Comparison of ENCODE assay signal across 10 cellular contexts in the genomic region with DNA sequence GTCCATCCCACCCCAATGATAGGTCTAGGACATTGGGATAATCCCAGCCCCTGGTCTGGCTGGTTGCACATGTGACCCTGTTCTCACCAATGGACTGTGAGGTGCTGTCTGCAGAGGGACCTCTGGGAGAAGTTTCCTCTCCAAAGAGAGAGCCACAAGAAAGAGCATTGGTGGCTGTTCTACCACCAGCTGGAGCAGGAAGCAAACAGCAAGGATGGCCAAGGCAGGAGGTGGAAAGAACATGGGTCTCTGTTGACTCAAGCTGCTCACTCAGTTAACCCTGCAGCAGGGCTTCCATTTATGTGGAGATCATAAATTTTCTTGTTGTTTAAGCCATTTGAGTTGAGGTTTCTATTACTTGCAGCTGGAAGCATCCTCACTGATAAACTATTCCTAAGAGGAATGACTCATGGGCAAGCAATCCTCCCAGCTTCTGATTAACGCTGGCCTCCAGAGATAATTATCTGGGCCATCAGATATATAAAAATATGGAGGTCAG. TPM values are rescaled to one million over a fixed set of nuclear protein-coding genes. Genes with fewer than 3 reads are reported as not detected.
DNase-seq lines count a peak whose midpoint lies in the region.
"Had no signal": no experiment of that assay in that cellular context is flagged by ENCODE, and none has a peak within 500 bp of the region (broad histone marks: within the 10 kb centered on the region; RNA-seq: fewer than 3 reads in every experiment).

No MANE protein-coding gene starts in this region.

- H3K9me3 Mint-ChIP-seq in immature natural killer cell, result no peaks in the 10 kb centered on the region
- no peaks in the 10 kb centered on the region for H3K9me3 Mint-ChIP-seq in activated CD4-positive, alpha-beta T cell treated with anti-CD3 and anti-CD28 coated beads, Interleukin-2, amount 10 ng/mL, durations not matched to agents 24 days and 14 days

- H3K36me3 Mint-ChIP-seq in immature natural killer cell, result peaks cover 0 to 5% (median 4%) of the 10 kb centered on the region in 3 donors
- peaks cover 2% of the 10 kb centered on the region for H3K36me3 Mint-ChIP-seq in activated CD4-positive, alpha-beta T cell treated with anti-CD3 and anti-CD28 coated beads, Interleukin-2, amount 10 ng/mL, durations not matched to agents 24 days and 14 days (ENCODE audit: low read depth)

- peak overlapping the region in 1 of 6 donors; percentile 45 for H3K27ac Mint-ChIP-seq in immature natural killer cell
- H3K27ac Mint-ChIP-seq in activated CD4-positive, alpha-beta T cell treated with anti-CD3 and anti-CD28 coated beads, Interleukin-2, amount 10 ng/mL, durations not matched to agents 24 days and 14 days, result no peak overlapping the region

- DNase-seq in AG08396 (ENCODE audit: low spot score) (peak; percentile 58), HT-29 (ENCODE audit: low spot score) (peak; percentile 73), amniotic stem cell (lab: John Stamatoyannopoulos, UW) (peak; percentile 46), kidney tubule cell (ENCODE audit: low spot score) (peak; percentile 90), immature natural killer cell (no peak)
- DNase-seq in activated CD4-positive, alpha-beta T cell treated with anti-CD3 and anti-CD28 coated beads, Interleukin-2, amount 10 ng/mL, durations not matched to agents 24 days and 14 days, result no peak
- no peak for DNase-seq in activated effector memory CD4-positive, alpha-beta T cell treated with anti-CD3 and anti-CD28 coated beads, Interleukin-2, amount 50 U/mL, for 16 hours
- no peak for DNase-seq in stimulated activated CD4-positive, alpha-beta T cell treated with anti-CD3 and anti-CD28 coated beads, Interleukin-15, amount 100 ng/mL, for 24 hours
- DNase-seq: activated T-cell treated with anti-CD3 and anti-CD28 coated beads, Interleukin-2, amount 50 U/mL, for 1 hour; effector CD4-positive, alpha-beta T cell had no signal

- no peaks in the 10 kb centered on the region for H3K27me3 Mint-ChIP-seq in immature natural killer cell (ENCODE audit: low read depth in 3 of 3)
- no peaks in the 10 kb centered on the region for H3K27me3 Mint-ChIP-seq in activated CD4-positive, alpha-beta T cell treated with anti-CD3 and anti-CD28 coated beads, Interleukin-2, amount 10 ng/mL, durations not matched to agents 24 days and 14 days

- intact Hi-C loops in activated CD4-positive, alpha-beta T cell treated with anti-CD3 and anti-CD28 coated beads, Interleukin-2, amount 10 ng/mL, durations not matched to agents 24 days and 14 days (cut with micrococcal nuclease), result loop anchor here (10.0 kb wide), 1 partner anchor 52 kb away; a partner anchor contains a TSS

- H3K4me1 Mint-ChIP-seq in immature natural killer cell, result peaks cover 0 to 7% of the 10 kb centered on the region in 2 donors
- H3K4me1 Mint-ChIP-seq in activated CD4-positive, alpha-beta T cell treated with anti-CD3 and anti-CD28 coated beads, Interleukin-2, amount 10 ng/mL, durations not matched to agents 24 days and 14 days, result peaks cover 6% of the 10 kb centered on the region

- no peak overlapping the region for H3K4me3 Mint-ChIP-seq in immature natural killer cell
- H3K4me3 Mint-ChIP-seq in activated CD4-positive, alpha-beta T cell treated with anti-CD3 and anti-CD28 coated beads, Interleukin-2, amount 10 ng/mL, durations not matched to agents 24 days and 14 days, result no peak overlapping the region

RNA-seq across cellular contexts. Expression of a gene that starts 52.5 kb away (rescaled TPM):
- 57.8 and 60.2 TPM in 2 replicates for total RNA-seq in HT-29 (2014; rRNA removed; shearing (Covaris generic))
- polyA plus RNA-seq in immature natural killer cell, result 100 to 1,000 TPM; 210 to 235 (median 233) TPM
- 154 and 166 TPM in 2 replicates for total RNA-seq in activated CD4-positive, alpha-beta T cell treated with anti-CD3 and anti-CD28 coated beads, Interleukin-2, amount 10 ng/mL, durations not matched to agents 24 days and 14 days

Comparison
In these comparisons a context has a peak if more than half of its experiments do, and no peak if none do; other contexts are left out.
1. DNase-seq: peak in AG08396 (single experiment), HT-29 (single experiment), amniotic stem cell (single experiment) and kidney tubule cell (single experiment); none in immature natural killer cell (0 of 3), activated CD4-positive, alpha-beta T cell treated with anti-CD3 and anti-CD28 coated beads, Interleukin-2, amount 10 ng/mL, durations not matched to agents 24 days and 14 days (single experiment), activated effector memory CD4-positive, alpha-beta T cell treated with anti-CD3 and anti-CD28 coated beads, Interleukin-2, amount 50 U/mL, for 16 hours (single experiment) and stimulated activated CD4-positive, alpha-beta T cell treated with anti-CD3 and anti-CD28 coated beads, Interleukin-15, amount 100 ng/mL, for 24 hours (single experiment).